21 cellular contexts compared by ENCODE assay signal in genomic region chr16:81987706-81988105, GRCh38. TPM values are rescaled to one million over a fixed set of nuclear protein-coding genes. Genes with fewer than 3 reads are reported as not detected.
"Had no signal": no experiment of that assay in that cellular context is flagged by ENCODE, and none has a peak within 500 bp of the region (broad histone marks: within the 10 kb centered on the region; RNA-seq: fewer than 3 reads in every experiment).

No MANE protein-coding gene starts in this region.

- H3K4me3 ChIP-seq: cardiac muscle cell, hepatocyte, right atrium auricular region, upper lobe of left lung had no signal

- H3K27me3 ChIP-seq: cardiac muscle cell, hepatocyte, right atrium auricular region, upper lobe of left lung had no signal

- H3K27ac ChIP-seq: cardiac muscle cell, hepatocyte, right atrium auricular region, upper lobe of left lung had no signal

- H3K27me3 Mint-ChIP-seq: progenitor cell of endocrine pancreas had no signal

- ATAC-seq: left lobe of liver; stimulated activated naive CD8-positive, alpha-beta T cell treated with anti-CD3 and anti-CD28 coated beads, Interleukin-15, amount 100 ng/mL, for 72 hours had no signal

- H3K36me3 Mint-ChIP-seq: activated naive CD8-positive, alpha-beta T cell had no signal

- H3K36me3 ChIP-seq: cardiac muscle cell, right atrium auricular region, upper lobe of left lung had no signal

- FAIRE-seq: endothelial cell of umbilical vein, islet of Langerhans had no signal

- H3K4me1 ChIP-seq: right atrium auricular region, upper lobe of left lung had no signal

- H3K4me3 Mint-ChIP-seq: activated naive CD8-positive, alpha-beta T cell; dendritic cell treated with granulocyte-macrophage colony-stimulating factor and Interleukin-4, amounts not matched to agents 40 ng/mL and 50 ng/mL, for 4 days; neural crest cell; stimulated activated naive CD8-positive, alpha-beta T cell treated with anti-CD3 and anti-CD28 coated beads, Interleukin-15, amount 100 ng/mL, for 72 hours had no signal

- H3K9me3 Mint-ChIP-seq: dendritic cell treated with granulocyte-macrophage colony-stimulating factor and Interleukin-4, amounts not matched to agents 40 ng/mL and 50 ng/mL, for 4 days; neural crest cell; stimulated activated naive CD8-positive, alpha-beta T cell treated with anti-CD3 and anti-CD28 coated beads, Interleukin-15, amount 100 ng/mL, for 72 hours had no signal

- H3K4me1 Mint-ChIP-seq: neural crest cell; stimulated activated naive CD8-positive, alpha-beta T cell treated with anti-CD3 and anti-CD28 coated beads, Interleukin-15, amount 100 ng/mL, for 72 hours had no signal

- H3K9me3 ChIP-seq: right atrium auricular region, upper lobe of left lung had no signal

- DNase-seq: activated CD4-positive, alpha-beta T cell treated with anti-CD3 and anti-CD28 coated beads, Interleukin-2, amount 50 U/mL, for 4 hours; activated gamma-delta T cell; effector CD8-positive, alpha-beta T cell; foreskin fibroblast; midbrain; stimulated activated naive CD8-positive, alpha-beta T cell treated with anti-CD3 and anti-CD28 coated beads, Interleukin-15, amount 100 ng/mL, for 72 hours; upper lobe of left lung had no signal

RNA-seq across cellular contexts. Expression of gene SDR42E1, which starts 23.6 kb away (rescaled TPM):
- total RNA-seq: chondrocyte, endothelial cell of umbilical vein, hepatocyte, neural crest cell had no signal
- polyA plus RNA-seq: cardiac muscle cell had no signal

RNA-seq across cellular contexts. Expression of gene HSD17B2, which starts 47.3 kb away (rescaled TPM):
- total RNA-seq: activated CD8-positive, alpha-beta memory T cell treated with anti-CD3 and anti-CD28 coated beads for 36 hours; cardiac muscle cell; chondrocyte; neural crest cell; right atrium auricular region; skeletal muscle tissue; T-helper 2 cell treated with Interferon-gamma antibody and Interleukin-4, amounts not matched to agents 100 ng/mL and 5 ng/mL, for 36 hours had no signal
- polyA plus RNA-seq: cardiac muscle cell had no signal
